Comparison of ENCODE assay signal across 16 cellular contexts in genomic region chr12:59723520-59723919, GRCh38.
DNase-seq lines count a peak whose midpoint lies in the region; ATAC-seq, FAIRE-seq and TF ChIP-seq lines count a peak whose summit lies in the region.
"Had no signal": no experiment of that assay in that cellular context is flagged by ENCODE, and none has a peak within 500 bp of the region (broad histone marks: within the 10 kb centered on the region; RNA-seq: fewer than 3 reads in every experiment).

No MANE protein-coding gene starts in this region.

- H3K27ac ChIP-seq in pancreas: peak overlapping the region in 1 of 4 donors; percentile 51
- H3K27ac ChIP-seq: A549, C4-2B had no signal

- FAIRE-seq in bronchial epithelial cell (lab: Jason Lieb, UNC): no peak
- FAIRE-seq in pancreas (lab: Jason Lieb, UNC): no peak
- FAIRE-seq: A549, G401.6, GM12891, HTR-8/SVneo had no signal

- TF ChIP-seq CTCF in bronchial epithelial cell (IDR thresholded peaks at IDR 0.05; ENCODE audit: insufficient read depth, low read length, severe bottlenecking): no peak
- TF ChIP-seq CTCF in fibroblast of mammary gland (conservative IDR thresholded peaks at IDR 0.05; ENCODE audit: control insufficient read depth, insufficient read depth, low read depth, low read length): no peak
- TF ChIP-seq CTCF in pancreas (IDR thresholded peaks at IDR 0.05): no peak
- TF ChIP-seq CTCF in mesothelial cell of epicardium (IDR thresholded peaks at IDR 0.05; ENCODE audit: unreplicated experiment): no peak

- H3K4me3 ChIP-seq in bronchial epithelial cell (ENCODE audit: low read depth, low read length): no peak overlapping the region
- H3K4me3 ChIP-seq in fibroblast of mammary gland (ENCODE audit: control insufficient read depth, low read depth, low read length): no peak overlapping the region
- H3K4me3 ChIP-seq in pancreas: no peak overlapping the region
- H3K4me3 ChIP-seq: A549, GM23338 had no signal

- WGBS in pancreas, 2 donors: 27 to 28% methylated on average over 2 of the region's 2 CpGs

- H3K27me3 ChIP-seq in bronchial epithelial cell (ENCODE audit: control insufficient read depth, insufficient read depth, low read length) (no peaks in the 10 kb centered on the region), pancreas (no peaks in the 10 kb centered on the region)
- H3K27me3 ChIP-seq: BE2C had no signal

- intact Hi-C loops in pancreas (cut with DNase I): no loop called here

- DNase-seq in bronchial epithelial cell (ENCODE audit: low read depth) (peak; percentile 53), fibroblast of mammary gland (ENCODE audit: low read depth) (peak; percentile 21), pancreas (no peak), G401 (ENCODE audit: low spot score) (no peak), mesothelial cell of epicardium (ENCODE audit: low spot score in 2 of 2, unreplicated experiment in 2 of 2) (no peak)
- DNase-seq: BE2C; CD4-positive, alpha-beta memory T cell; DMS79; H7 had no signal

- H3K4me3 Mint-ChIP-seq in mesothelial cell of epicardium: no peak overlapping the region
- H3K4me3 Mint-ChIP-seq: CD4-positive, alpha-beta memory T cell; GM23338 had no signal

- H3K36me3 ChIP-seq in bronchial epithelial cell (ENCODE audit: control insufficient read depth, insufficient read depth, low read length) (no peaks in the 10 kb centered on the region), pancreas (no peaks in the 10 kb centered on the region)
- H3K36me3 ChIP-seq: BE2C had no signal

- H3K9me3 ChIP-seq in pancreas: no peaks in the 10 kb centered on the region
- H3K9me3 ChIP-seq: A549, BE2C had no signal

- H3K9me3 Mint-ChIP-seq in mesothelial cell of epicardium: no peaks in the 10 kb centered on the region
- H3K9me3 Mint-ChIP-seq: GM23338 had no signal

- no peak overlapping the region for H3K27ac Mint-ChIP-seq in mesothelial cell of epicardium
- H3K27ac Mint-ChIP-seq: CD4-positive, alpha-beta memory T cell; GM23338 had no signal

- ATAC-seq in pancreas: peak; percentile 77 to 84 (median 82)
- ATAC-seq in HG03196 (IDR thresholded peaks at IDR 0.05; ENCODE audit: unreplicated experiment): no peak
- ATAC-seq: A549, GM23338 had no signal

- in situ Hi-C loops in G401 (cut with HindIII; ENCODE audit: low sequenced_read_pairs): no loop called here

- no peaks in the 10 kb centered on the region for H3K27me3 Mint-ChIP-seq in mesothelial cell of epicardium (ENCODE audit: low read depth)
- H3K27me3 Mint-ChIP-seq: CD4-positive, alpha-beta memory T cell had no signal

- H3K36me3 Mint-ChIP-seq in mesothelial cell of epicardium: no peaks in the 10 kb centered on the region

- H3K4me1 ChIP-seq in pancreas: peaks cover 6 to 24% (median 23%) of the 10 kb centered on the region in 3 donors
- H3K4me1 ChIP-seq: A549 had no signal

- no peaks in the 10 kb centered on the region for H3K4me1 Mint-ChIP-seq in mesothelial cell of epicardium
- H3K4me1 Mint-ChIP-seq: GM23338 had no signal

Comparison
In these comparisons a context has a peak if more than half of its experiments do, and no peak if none do; other contexts are left out.
1. DNase-seq: peak in bronchial epithelial cell (single experiment) and fibroblast of mammary gland (single experiment); none in pancreas (0 of 6), G401 (single experiment) and mesothelial cell of epicardium (0 of 2).